In genomic region chr1:39671793-39672550, GRCh38 we compare ENCODE assay signal across 8 cellular contexts. TPM values are rescaled to one million over a fixed set of nuclear protein-coding genes. Genes with fewer than 3 reads are reported as not detected.
A peak's percentile ranks its signal among the peaks of the same experiment; 100 is the strongest.
DNase-seq lines count a peak whose midpoint lies in the region; ATAC-seq and TF ChIP-seq lines count a peak whose summit lies in the region.

Gene NT5C1A, minus strand, starts transcription at chr1:39672107. Its CDS starts 69 bp downstream, at chr1:39672038.

- peak within 1 kb of the TSS; percentile 45 for H3K4me3 ChIP-seq in epithelial cell of proximal tubule (ENCODE audit: low read depth, low read length)

- H3K4me3 Mint-ChIP-seq in activated CD4-positive, alpha-beta T cell treated with anti-CD3 and anti-CD28 coated beads, Interleukin-2, amount 10 ng/mL, durations not matched to agents 24 days and 14 days: peak within 1 kb of the TSS; percentile 60
- peak within 1 kb of the TSS in 7 of 8 donors; percentile 27 to 77 (median 51) for H3K4me3 Mint-ChIP-seq in naive B cell

- intact Hi-C loops in activated CD4-positive, alpha-beta T cell treated with anti-CD3 and anti-CD28 coated beads, Interleukin-2, amount 10 ng/mL, durations not matched to agents 24 days and 14 days (cut with micrococcal nuclease): no loop called here

- TF ChIP-seq CTCF in epithelial cell of proximal tubule (conservative IDR thresholded peaks at IDR 0.05; ENCODE audit: low read depth, low read length): no peak

- no peak within 1 kb of the TSS for H3K27ac Mint-ChIP-seq in activated CD4-positive, alpha-beta T cell treated with anti-CD3 and anti-CD28 coated beads, Interleukin-2, amount 10 ng/mL, durations not matched to agents 24 days and 14 days
- peak within 1 kb of the TSS in 1 of 6 donors; percentile 21 for H3K27ac Mint-ChIP-seq in naive B cell

- no peaks in the 10 kb centered on the region for H3K36me3 Mint-ChIP-seq in activated CD4-positive, alpha-beta T cell treated with anti-CD3 and anti-CD28 coated beads, Interleukin-2, amount 10 ng/mL, durations not matched to agents 24 days and 14 days (ENCODE audit: low read depth)
- peaks cover 0 to 3% of the 10 kb centered on the region in 2 donors for H3K36me3 Mint-ChIP-seq in naive B cell

- no peaks in the 10 kb centered on the region for H3K9me3 Mint-ChIP-seq in activated CD4-positive, alpha-beta T cell treated with anti-CD3 and anti-CD28 coated beads, Interleukin-2, amount 10 ng/mL, durations not matched to agents 24 days and 14 days
- H3K9me3 Mint-ChIP-seq in naive B cell: peaks cover 0 to 2% (median 0%) of the 10 kb centered on the region in 7 donors

- peaks cover 21% of the 10 kb centered on the region for H3K4me1 Mint-ChIP-seq in activated CD4-positive, alpha-beta T cell treated with anti-CD3 and anti-CD28 coated beads, Interleukin-2, amount 10 ng/mL, durations not matched to agents 24 days and 14 days
- H3K4me1 Mint-ChIP-seq in naive B cell: peaks cover 0 to 8% (median 3%) of the 10 kb centered on the region in 3 donors

- peak; percentile 23 to 45 for ATAC-seq in naive B cell (ENCODE audit: low read depth in 2 of 2)
- no peak for ATAC-seq in HG02970 (IDR thresholded peaks at IDR 0.05; ENCODE audit: low FRiP score, unreplicated experiment)
- no peak for ATAC-seq in GM18502 (IDR thresholded peaks at IDR 0.05; ENCODE audit: poor library complexity, unreplicated experiment)
- ATAC-seq in HG02840 (IDR thresholded peaks at IDR 0.05; ENCODE audit: low FRiP score, unreplicated experiment): no peak

- peaks cover 32% of the 10 kb centered on the region for H3K27me3 Mint-ChIP-seq in activated CD4-positive, alpha-beta T cell treated with anti-CD3 and anti-CD28 coated beads, Interleukin-2, amount 10 ng/mL, durations not matched to agents 24 days and 14 days
- H3K27me3 Mint-ChIP-seq in naive B cell: peaks cover 45 to 55% (median 54%) of the 10 kb centered on the region in 3 donors

- peak; percentile 54 for DNase-seq in stimulated activated CD4-positive, alpha-beta T cell treated with anti-CD3 and anti-CD28 coated beads, Interleukin-15, amount 100 ng/mL, for 24 hours
- DNase-seq in stimulated activated CD4-positive, alpha-beta T cell treated with anti-CD3 and anti-CD28 coated beads, Interleukin-12 subunit alpha, Interleukin-12 subunit beta, amount 100 ng/mL, for 4 hours: no peak
- DNase-seq in activated CD4-positive, alpha-beta T cell treated with anti-CD3 and anti-CD28 coated beads, Interleukin-2, amount 10 ng/mL, durations not matched to agents 24 days and 14 days: peak; percentile 81
- DNase-seq in epithelial cell of proximal tubule (ENCODE audit: low read depth) (no peak), naive B cell (no peak)

RNA-seq across cellular contexts. Expression of gene NT5C1A, which starts in this region (rescaled TPM):
- 0.31 and 0.56 TPM in 2 replicates for total RNA-seq in activated CD4-positive, alpha-beta T cell treated with anti-CD3 and anti-CD28 coated beads, Interleukin-2, amount 10 ng/mL, durations not matched to agents 24 days and 14 days
- total RNA-seq in epithelial cell of proximal tubule: not detected in 2 replicates
- polyA plus RNA-seq in naive B cell (ENCODE audit: low read depth in 6 of 6): not detected

Comparison
In these comparisons a context has a peak if more than half of its experiments do, and no peak if none do; other contexts are left out.
1. Peak in DNase-seq in activated CD4-positive, alpha-beta T cell treated with anti-CD3 and anti-CD28 coated beads, Interleukin-2, amount 10 ng/mL, durations not matched to agents 24 days and 14 days; RNA of the gene not detected or under 1 TPM.
2. Peak in ATAC-seq in naive B cell; RNA of the gene not detected or under 1 TPM.